Comparison of ENCODE assay signal across 20 cellular contexts in the genomic region with DNA sequence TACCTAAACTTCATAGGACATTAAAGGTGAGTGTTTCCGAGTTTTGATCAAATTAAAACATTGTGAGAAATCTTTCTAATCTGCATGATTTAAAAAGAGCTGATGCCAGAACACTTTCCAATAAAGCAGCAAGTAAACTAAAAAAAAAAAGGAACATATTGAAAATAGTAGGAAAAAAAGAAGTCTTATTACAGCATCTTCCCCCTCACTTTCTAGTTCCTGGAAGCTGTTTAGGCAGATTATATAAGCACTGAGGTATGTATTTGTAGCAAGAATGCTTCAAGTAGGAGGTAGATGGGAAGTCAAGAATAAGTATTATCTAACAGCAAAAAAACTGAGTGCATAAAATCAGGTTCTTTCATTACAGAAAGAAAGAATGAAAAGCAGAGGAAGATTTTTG.
"Had no signal": no experiment of that assay in that cellular context is flagged by ENCODE, and none has a peak within 500 bp of the region (broad histone marks: within the 10 kb centered on the region; RNA-seq: fewer than 3 reads in every experiment).

No MANE protein-coding gene starts in this region.

- H3K27me3 Mint-ChIP-seq: activated CD4-positive, alpha-beta memory T cell treated with anti-CD3 and anti-CD28 coated beads, Interleukin-2, amount 10 ng/mL, durations not matched to agents 7 days and 5 days; T-helper 17 cell had no signal

- DNase-seq: activated CD4-positive, alpha-beta memory T cell treated with anti-CD3 and anti-CD28 coated beads, Interleukin-2, amount 10 ng/mL, durations not matched to agents 7 days and 5 days; activated CD4-positive, alpha-beta T cell treated with anti-CD3 and anti-CD28 coated beads for 48 hours; activated CD8-positive, alpha-beta memory T cell treated with anti-CD3 and anti-CD28 coated beads, Interleukin-2, amount 50 U/mL, for 48 hours; activated effector memory CD4-positive, alpha-beta T cell treated with anti-CD3 and anti-CD28 coated beads, Interleukin-2, amount 50 U/mL, for 16 hours; activated naive CD4-positive, alpha-beta T cell treated with Interleukin-2 at 50 U/mL for 16 hours; activated T-cell treated with anti-CD3 and anti-CD28 coated beads, Interleukin-2, amount 50 U/mL, for 1 hour; KBM-7; NCI-H1092; NCI-H1694; NCI-H2029; NCI-H2107; NCI-H2171 treated with DMSO at 0.1 percent for 48 hours; NCI-H226; NCI-H526 treated with DMSO at 0.1 percent for 48 hours; NCI-H82; SIG-M5; T-helper 17 cell; WERI-Rb-1 had no signal

- H3K9me3 Mint-ChIP-seq: activated CD4-positive, alpha-beta memory T cell treated with anti-CD3 and anti-CD28 coated beads, Interleukin-2, amount 10 ng/mL, durations not matched to agents 7 days and 5 days; activated naive CD4-positive, alpha-beta T cell treated with anti-CD3 and anti-CD28 coated beads, Interleukin-2, amount 50 U/mL, for 72 hours had no signal

- H3K27ac Mint-ChIP-seq: activated CD4-positive, alpha-beta memory T cell treated with anti-CD3 and anti-CD28 coated beads, Interleukin-2, amount 10 ng/mL, durations not matched to agents 7 days and 5 days; T-helper 17 cell had no signal

- H3K27ac ChIP-seq: WERI-Rb-1 had no signal

- H3K4me1 Mint-ChIP-seq: T-helper 17 cell had no signal

- ATAC-seq: activated CD4-positive, CD25-positive, alpha-beta regulatory T cell treated with anti-CD3 and anti-CD28 coated beads, Interleukin-2, amount 50 U/mL, for 24 hours; activated naive CD4-positive, alpha-beta T cell treated with anti-CD3 and anti-CD28 coated beads, Interleukin-2, amount 50 U/mL, for 72 hours; T-helper 17 cell had no signal

- H3K4me3 Mint-ChIP-seq: activated CD4-positive, alpha-beta memory T cell treated with anti-CD3 and anti-CD28 coated beads, Interleukin-2, amount 10 ng/mL, durations not matched to agents 7 days and 5 days; T-helper 17 cell had no signal
